In genomic region chr5:140240987-140241706, GRCh38 we compare ENCODE assay signal across 8 cellular contexts.
A peak's percentile ranks its signal among the peaks of the same experiment; 100 is the strongest.
DNase-seq lines count a peak whose midpoint lies in the region; ATAC-seq and TF ChIP-seq lines count a peak whose summit lies in the region.

No MANE protein-coding gene starts in this region.

- TF ChIP-seq RAD21 in liver (IDR thresholded peaks at IDR 0.05), result peak in 1 of 2 donors; percentile 46

- H3K9me3 Mint-ChIP-seq in natural killer cell treated with Interleukin-12 subunit alpha and Interleukin-12 subunit beta and Interleukin-15 and Interleukin-18, amount 100 ng/mL, for 72 hours, result no peaks in the 10 kb centered on the region

- H3K4me3 ChIP-seq in liver (ENCODE audit: low read depth in 1 of 3, low read length in 3 of 3), result no peak overlapping the region

- no peak for ATAC-seq in HG02852 (IDR thresholded peaks at IDR 0.05; ENCODE audit: unreplicated experiment)
- no peak for ATAC-seq in HG02798 (IDR thresholded peaks at IDR 0.05; ENCODE audit: poor library complexity, unreplicated experiment)
- ATAC-seq in natural killer cell treated with Interleukin-12 subunit alpha and Interleukin-12 subunit beta and Interleukin-15 and Interleukin-18, amount 100 ng/mL, for 72 hours, result no peak

- TF ChIP-seq CTCF in liver (IDR thresholded peaks at IDR 0.05; ENCODE audit: low read depth, low read length, missing input control), result no peak

- no peak overlapping the region for H3K4me3 Mint-ChIP-seq in natural killer cell treated with Interleukin-12 subunit alpha and Interleukin-12 subunit beta and Interleukin-15 and Interleukin-18, amount 100 ng/mL, for 72 hours

- peaks cover 10 to 12% of the 10 kb centered on the region in 2 donors for H3K4me1 Mint-ChIP-seq in natural killer cell treated with Interleukin-12 subunit alpha and Interleukin-12 subunit beta and Interleukin-15 and Interleukin-18, amount 100 ng/mL, for 72 hours (ENCODE audit: low read depth in 2 of 2)

- peaks cover 4 to 28% (median 19%) of the 10 kb centered on the region in 4 donors for H3K4me1 ChIP-seq in liver (ENCODE audit: control insufficient read depth in 4 of 4, insufficient read depth in 4 of 4, low read length in 3 of 4)

- DNase-seq in ELR (ENCODE audit: low read depth) (peak; percentile 89), NCI-H460 (ENCODE audit: extremely low read depth, low read depth) (peak; percentile 44), dedifferentiated amniotic fluid mesenchymal stem cell (ENCODE audit: extremely low spot score) (peak; percentile 85)
- DNase-seq in natural killer cell treated with Interleukin-12 subunit alpha and Interleukin-12 subunit beta and Interleukin-15 and Interleukin-18, amount 100 ng/mL, for 72 hours (ENCODE audit: low spot score), result no peak

- 41% methylated on average over 9 of the region's 9 CpGs for WGBS in liver

- H3K36me3 ChIP-seq in liver (ENCODE audit: control insufficient read depth in 4 of 4, insufficient read depth in 3 of 4, low read depth in 1 of 4, low read length in 3 of 4), result peaks cover 0 to 8% (median 3%) of the 10 kb centered on the region in 4 donors

- no peaks in the 10 kb centered on the region for H3K36me3 Mint-ChIP-seq in natural killer cell treated with Interleukin-12 subunit alpha and Interleukin-12 subunit beta and Interleukin-15 and Interleukin-18, amount 100 ng/mL, for 72 hours

- no peak overlapping the region for H3K9ac ChIP-seq in liver (ENCODE audit: low read depth in 1 of 2, low read length in 2 of 2)

- H3K27ac ChIP-seq in liver (ENCODE audit: low read depth in 1 of 2, low read length in 2 of 2) (peak overlapping the region in 1 of 2 donors; percentile 29), temporal lobe (ENCODE audit: low read depth, low read length) (peak overlapping the region; percentile 79)

- H3K9me3 ChIP-seq in liver (ENCODE audit: control insufficient read depth in 4 of 4, low read length in 3 of 4), result no peaks in the 10 kb centered on the region

- no peaks in the 10 kb centered on the region for H3K27me3 Mint-ChIP-seq in natural killer cell treated with Interleukin-12 subunit alpha and Interleukin-12 subunit beta and Interleukin-15 and Interleukin-18, amount 100 ng/mL, for 72 hours

- no peaks in the 10 kb centered on the region for H3K27me3 ChIP-seq in liver (ENCODE audit: control insufficient read depth in 4 of 4, insufficient read depth in 4 of 4, low read length in 3 of 4)

- no peak overlapping the region for H3K27ac Mint-ChIP-seq in natural killer cell treated with Interleukin-12 subunit alpha and Interleukin-12 subunit beta and Interleukin-15 and Interleukin-18, amount 100 ng/mL, for 72 hours

TF ChIP-seq in liver, 16 proteins besides CTCF, POLR2A, EP300 and RAD21:
- no peak for TF ChIP-seq TAF1 (conservative IDR thresholded peaks at IDR 0.05)
- TF ChIP-seq YY1 (IDR thresholded peaks at IDR 0.05), result peak; percentile 88
- TF ChIP-seq EGR1 (IDR thresholded peaks at IDR 0.05; ENCODE audit: low read depth in 2 of 2), result no peak
- TF ChIP-seq RXRA (IDR thresholded peaks at IDR 0.05), result peak; percentile 27 to 43
- TF ChIP-seq REST (IDR thresholded peaks at IDR 0.05), result no peak
- TF ChIP-seq NR2F2 (IDR thresholded peaks at IDR 0.05), result peak; percentile 28
- peak; percentile 82 for TF ChIP-seq SP1 (IDR thresholded peaks at IDR 0.05)
- TF ChIP-seq JUND (IDR thresholded peaks at IDR 0.05), result no peak
- TF ChIP-seq MAX (IDR thresholded peaks at IDR 0.05), result no peak
- TF ChIP-seq ZBTB33 (IDR thresholded peaks at IDR 0.05), result no peak
- TF ChIP-seq HNF4A (conservative IDR thresholded peaks at IDR 0.05), result peak; percentile 68 to 76
- TF ChIP-seq FOXA1 (IDR thresholded peaks at IDR 0.05), result no peak
- no peak for TF ChIP-seq GABPA (IDR thresholded peaks at IDR 0.05 in 1 of 2, conservative IDR thresholded peaks at IDR 0.05 in 1 of 2)
- peak; percentile 56 for TF ChIP-seq HNF4G (IDR thresholded peaks at IDR 0.05)
- TF ChIP-seq ATF3 (IDR thresholded peaks at IDR 0.05), result no peak
- TF ChIP-seq FOXA2 (IDR thresholded peaks at IDR 0.05), result no peak
